ENCODE assay signal across 14 cellular contexts in the genomic region with DNA sequence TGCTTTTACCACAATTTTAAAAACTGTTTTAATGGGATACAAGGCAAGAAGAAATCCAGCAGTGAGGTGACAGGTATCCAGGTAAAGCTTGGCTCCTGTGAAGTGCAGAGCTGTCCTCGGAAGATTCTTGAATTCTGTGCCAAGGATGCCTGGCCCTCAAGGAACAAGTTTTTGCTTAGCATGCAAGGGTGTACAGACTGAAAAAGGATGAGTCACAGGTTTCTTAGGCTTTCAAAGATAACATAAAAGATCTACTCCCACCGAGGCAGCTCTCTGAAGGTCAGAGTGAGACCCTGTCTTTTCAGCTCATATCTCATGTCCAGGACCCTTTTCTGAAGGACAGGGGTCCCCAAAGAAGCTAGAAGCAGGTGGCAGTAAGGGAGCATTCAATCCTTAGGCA.
"Had no signal": no experiment of that assay in that cellular context is flagged by ENCODE, and none has a peak within 500 bp of the region (broad histone marks: within the 10 kb centered on the region; RNA-seq: fewer than 3 reads in every experiment).

No MANE protein-coding gene starts in this region.

- H3K9me3 ChIP-seq: gastrocnemius medialis, pancreas, tibial artery, vagina had no signal

- H3K27ac ChIP-seq: esophagus squamous epithelium, gastrocnemius medialis, heart right ventricle, pancreas, tibial artery, vagina had no signal

- H3K4me1 ChIP-seq: gastrocnemius medialis, pancreas, vagina had no signal

- H3K27ac Mint-ChIP-seq: activated CD8-positive, alpha-beta T cell treated with anti-CD3 and anti-CD28 coated beads for 36 hours; activated naive CD8-positive, alpha-beta T cell treated with anti-CD3 and anti-CD28 coated beads, Interleukin-2, amount 10 ng/mL, durations not matched to agents 7 days and 5 days; activated T-cell treated with anti-CD3 and anti-CD28 coated beads, Interleukin-2, amount 50 U/mL, for 72 hours; T-helper 17 cell had no signal

- H3K4me1 Mint-ChIP-seq: activated naive CD8-positive, alpha-beta T cell treated with anti-CD3 and anti-CD28 coated beads, Interleukin-2, amount 10 ng/mL, durations not matched to agents 7 days and 5 days; neural crest cell had no signal

- DNase-seq: activated CD4-positive, CD25-positive, alpha-beta regulatory T cell treated with anti-CD3 and anti-CD28 coated beads, Interleukin-2, amount 50 U/mL, for 72 hours; activated CD8-positive, alpha-beta memory T cell treated with anti-CD3 and anti-CD28 coated beads, Interleukin-2, amount 50 U/mL, for 4 hours; activated CD8-positive, alpha-beta T cell treated with anti-CD3 and anti-CD28 coated beads for 36 hours; activated naive CD8-positive, alpha-beta T cell treated with anti-CD3 and anti-CD28 coated beads, Interleukin-2, amount 10 ng/mL, durations not matched to agents 7 days and 5 days; activated T-cell treated with anti-CD3 and anti-CD28 coated beads, Interleukin-2, amount 50 U/mL, for 72 hours; esophagus squamous epithelium; gastrocnemius medialis; heart right ventricle; pancreas; stimulated activated CD4-positive, alpha-beta T cell treated with anti-CD3 and anti-CD28 coated beads, Interleukin-4, amount 100 ng/mL, for 1 hour; T-helper 17 cell; tibial artery had no signal

- H3K27me3 ChIP-seq: esophagus squamous epithelium, gastrocnemius medialis, heart right ventricle, pancreas, tibial artery, vagina had no signal

- H3K27me3 Mint-ChIP-seq: activated CD8-positive, alpha-beta T cell treated with anti-CD3 and anti-CD28 coated beads for 36 hours; activated naive CD8-positive, alpha-beta T cell treated with anti-CD3 and anti-CD28 coated beads, Interleukin-2, amount 10 ng/mL, durations not matched to agents 7 days and 5 days; T-helper 17 cell had no signal

- H3K4me3 ChIP-seq: esophagus squamous epithelium, gastrocnemius medialis, heart right ventricle, pancreas, tibial artery, vagina had no signal

- ATAC-seq: activated CD8-positive, alpha-beta T cell treated with anti-CD3 and anti-CD28 coated beads for 36 hours; activated T-cell treated with anti-CD3 and anti-CD28 coated beads, Interleukin-2, amount 50 U/mL, for 72 hours; gastrocnemius medialis; heart right ventricle; pancreas; T-helper 17 cell had no signal

- H3K4me3 Mint-ChIP-seq: activated CD8-positive, alpha-beta T cell treated with anti-CD3 and anti-CD28 coated beads for 36 hours; activated naive CD8-positive, alpha-beta T cell treated with anti-CD3 and anti-CD28 coated beads, Interleukin-2, amount 10 ng/mL, durations not matched to agents 7 days and 5 days; activated T-cell treated with anti-CD3 and anti-CD28 coated beads, Interleukin-2, amount 50 U/mL, for 72 hours; neural crest cell; T-helper 17 cell had no signal
